In the genomic region with DNA sequence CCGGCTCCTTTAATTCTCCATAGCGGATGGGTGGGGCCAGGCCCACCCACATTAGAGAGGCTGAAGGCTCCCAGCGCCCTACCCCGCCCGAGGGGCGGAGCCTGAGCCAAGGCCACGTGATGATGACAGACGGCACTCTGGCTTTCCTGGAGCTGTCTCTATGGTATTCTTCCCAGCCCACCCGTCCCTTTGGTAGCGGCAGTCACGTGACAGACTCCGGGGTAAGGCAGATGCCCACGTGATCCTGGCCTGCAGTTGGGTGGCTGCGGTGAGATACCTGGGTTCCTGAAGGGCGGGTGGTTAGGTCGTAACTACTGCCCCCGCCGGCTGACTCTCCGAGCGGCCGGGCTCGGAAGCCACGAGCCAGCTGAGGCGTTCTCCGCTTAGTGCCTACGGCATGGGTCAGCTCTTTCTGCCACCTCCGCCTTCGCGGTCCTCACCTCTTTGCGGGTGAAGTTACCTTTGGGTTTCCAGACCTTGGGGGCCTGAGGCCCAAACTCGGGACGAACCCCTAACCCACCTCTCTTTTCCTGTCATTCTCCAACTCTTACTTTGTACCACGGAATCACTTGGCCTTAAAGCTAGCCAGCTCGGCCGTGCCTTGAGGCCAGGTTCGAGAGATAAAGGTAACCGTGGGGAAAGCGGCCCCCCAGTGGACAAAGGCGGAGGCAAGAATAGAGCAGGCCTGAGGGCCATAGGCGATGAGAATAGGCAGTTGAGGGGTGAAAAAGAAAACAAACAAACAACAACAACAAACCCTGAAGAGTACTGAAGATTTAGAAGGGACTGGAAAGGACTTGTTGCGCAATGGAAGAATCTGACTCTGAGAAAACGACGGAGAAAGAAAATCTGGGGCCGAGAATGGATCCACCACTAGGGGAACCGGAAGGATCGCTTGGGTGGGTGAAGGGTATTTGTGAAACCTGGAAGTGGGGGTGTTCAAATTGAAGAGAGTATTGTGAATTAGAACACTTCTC, we compare ENCODE assay signal across 1 cellular context.
TF ChIP-seq lines count a peak whose summit lies in the region.

A gene with protein sequence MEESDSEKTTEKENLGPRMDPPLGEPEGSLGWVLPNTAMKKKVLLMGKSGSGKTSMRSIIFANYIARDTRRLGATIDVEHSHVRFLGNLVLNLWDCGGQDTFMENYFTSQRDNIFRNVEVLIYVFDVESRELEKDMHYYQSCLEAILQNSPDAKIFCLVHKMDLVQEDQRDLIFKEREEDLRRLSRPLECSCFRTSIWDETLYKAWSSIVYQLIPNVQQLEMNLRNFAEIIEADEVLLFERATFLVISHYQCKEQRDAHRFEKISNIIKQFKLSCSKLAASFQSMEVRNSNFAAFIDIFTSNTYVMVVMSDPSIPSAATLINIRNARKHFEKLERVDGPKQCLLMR (plus strand): TSS at position 229 of the 977 bp plus-strand sequence. CDS start 579 bp downstream, at position 808.

TF ChIP-seq in HepG2, 621 proteins besides CTCF, POLR2A, EP300 and RAD21 (continued from another document and continues in another):
- TF ChIP-seq, protein P1, sequence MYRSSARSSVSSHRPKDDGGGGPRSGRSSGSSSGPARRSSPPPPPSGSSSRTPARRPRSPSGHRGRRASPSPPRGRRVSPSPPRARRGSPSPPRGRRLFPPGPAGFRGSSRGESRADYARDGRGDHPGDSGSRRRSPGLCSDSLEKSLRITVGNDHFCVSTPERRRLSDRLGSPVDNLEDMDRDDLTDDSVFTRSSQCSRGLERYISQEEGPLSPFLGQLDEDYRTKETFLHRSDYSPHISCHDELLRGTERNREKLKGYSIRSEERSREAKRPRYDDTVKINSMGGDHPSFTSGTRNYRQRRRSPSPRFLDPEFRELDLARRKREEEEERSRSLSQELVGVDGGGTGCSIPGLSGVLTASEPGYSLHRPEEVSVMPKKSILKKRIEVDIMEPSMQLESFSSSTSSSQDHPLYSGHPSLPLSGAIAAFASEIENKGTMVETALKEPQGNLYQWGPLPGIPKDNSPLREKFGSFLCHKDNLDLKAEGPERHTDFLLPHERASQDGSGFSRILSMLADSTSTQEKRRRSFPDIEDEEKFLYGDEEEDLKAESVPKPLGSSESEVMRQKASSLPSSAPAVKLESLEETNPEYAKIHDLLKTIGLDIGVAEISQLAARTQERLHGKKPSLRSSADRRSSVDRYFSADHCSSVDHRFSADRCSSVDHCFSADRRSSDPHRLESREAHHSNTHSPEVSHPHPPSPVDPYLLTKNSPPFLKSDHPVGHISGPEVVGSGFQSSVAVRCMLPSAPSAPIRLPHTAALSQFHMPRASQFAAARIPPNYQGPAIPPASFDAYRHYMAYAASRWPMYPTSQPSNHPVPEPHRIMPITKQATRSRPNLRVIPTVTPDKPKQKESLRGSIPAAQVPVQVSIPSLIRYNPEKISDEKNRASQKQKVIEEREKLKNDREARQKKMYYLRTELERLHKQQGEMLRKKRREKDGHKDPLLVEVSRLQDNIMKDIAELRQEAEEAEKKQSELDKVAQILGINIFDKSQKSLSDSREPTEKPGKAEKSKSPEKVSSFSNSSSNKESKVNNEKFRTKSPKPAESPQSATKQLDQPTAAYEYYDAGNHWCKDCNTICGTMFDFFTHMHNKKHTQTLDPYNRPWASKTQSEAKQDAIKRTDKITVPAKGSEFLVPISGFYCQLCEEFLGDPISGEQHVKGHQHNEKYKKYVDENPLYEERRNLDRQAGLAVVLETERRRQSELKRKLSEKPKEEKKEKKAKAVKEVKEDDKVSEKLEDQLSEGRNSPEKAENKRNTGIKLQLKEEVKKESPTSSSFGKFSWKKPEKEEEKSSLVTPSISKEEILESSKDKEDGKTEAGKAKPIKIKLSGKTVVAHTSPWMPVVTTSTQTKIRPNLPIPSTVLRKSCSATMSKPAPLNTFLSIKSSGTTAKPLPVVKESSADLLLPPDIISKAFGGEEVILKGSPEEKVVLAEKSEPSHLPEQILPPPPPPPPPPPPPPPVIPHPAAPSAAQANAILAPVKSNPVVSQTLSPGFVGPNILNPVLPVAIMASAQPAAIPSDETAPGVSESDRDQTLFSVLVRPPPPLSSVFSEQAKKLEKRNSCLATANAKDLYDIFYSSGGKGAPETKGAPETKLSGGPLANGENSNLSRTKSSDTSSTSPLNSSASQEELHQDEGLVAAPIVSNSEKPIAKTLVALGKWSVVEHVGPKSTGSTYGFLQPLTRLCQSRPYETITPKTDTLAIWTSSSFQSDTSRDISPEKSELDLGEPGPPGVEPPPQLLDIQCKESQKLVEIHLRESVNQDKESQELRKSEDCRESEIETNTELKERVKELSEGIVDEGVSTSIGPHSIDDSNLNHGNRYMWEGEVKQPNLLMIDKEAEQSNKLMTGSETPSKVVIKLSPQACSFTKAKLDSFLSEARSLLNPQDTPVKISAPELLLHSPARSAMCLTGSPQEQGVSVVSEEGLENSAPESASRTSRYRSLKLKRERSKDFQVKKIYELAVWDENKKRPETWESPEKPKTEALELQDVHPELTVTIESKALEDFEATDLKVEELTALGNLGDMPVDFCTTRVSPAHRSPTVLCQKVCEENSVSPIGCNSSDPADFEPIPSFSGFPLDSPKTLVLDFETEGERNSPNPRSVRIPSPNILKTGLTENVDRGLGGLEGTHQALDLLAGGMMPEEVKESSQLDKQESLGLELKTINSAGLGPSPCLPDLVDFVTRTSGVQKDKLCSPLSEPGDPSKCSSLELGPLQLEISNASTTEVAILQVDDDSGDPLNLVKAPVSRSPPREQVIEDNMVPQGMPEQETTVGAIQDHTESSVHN (CRISPR knock-in tag; IDR thresholded peaks at IDR 0.05), result no peak
- peak; percentile 70 for TF ChIP-seq POLR2G (IDR thresholded peaks at IDR 0.05; ENCODE audit: low read depth, low read length)
- TF ChIP-seq ISX (CRISPR knock-in tag; conservative IDR thresholded peaks at IDR 0.05), result no peak
- peak; percentile 31 for TF ChIP-seq YY1 (IDR thresholded peaks at IDR 0.05; ENCODE audit: insufficient read depth, insufficient replicate concordance, low read depth, low read length)
- TF ChIP-seq, protein P2, sequence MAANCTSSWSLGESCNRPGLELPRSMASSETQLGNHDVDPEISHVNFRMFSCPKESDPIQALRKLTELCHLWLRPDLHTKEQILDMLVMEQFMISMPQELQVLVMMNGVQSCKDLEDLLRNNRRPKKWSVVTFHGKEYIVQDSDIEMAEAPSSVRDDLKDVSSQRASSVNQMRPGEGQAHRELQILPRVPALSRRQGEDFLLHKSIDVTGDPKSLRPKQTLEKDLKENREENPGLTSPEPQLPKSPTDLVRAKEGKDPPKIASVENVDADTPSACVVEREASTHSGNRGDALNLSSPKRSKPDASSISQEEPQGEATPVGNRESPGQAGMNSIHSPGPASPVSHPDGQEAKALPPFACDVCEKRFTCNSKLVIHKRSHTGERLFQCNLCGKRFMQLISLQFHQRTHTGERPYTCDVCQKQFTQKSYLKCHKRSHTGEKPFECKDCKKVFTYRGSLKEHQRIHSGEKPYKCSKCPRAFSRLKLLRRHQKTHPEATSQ (CRISPR knock-in tag; IDR thresholded peaks at IDR 0.05; ENCODE audit: borderline replicate concordance), result no peak
- TF ChIP-seq, protein P3, sequence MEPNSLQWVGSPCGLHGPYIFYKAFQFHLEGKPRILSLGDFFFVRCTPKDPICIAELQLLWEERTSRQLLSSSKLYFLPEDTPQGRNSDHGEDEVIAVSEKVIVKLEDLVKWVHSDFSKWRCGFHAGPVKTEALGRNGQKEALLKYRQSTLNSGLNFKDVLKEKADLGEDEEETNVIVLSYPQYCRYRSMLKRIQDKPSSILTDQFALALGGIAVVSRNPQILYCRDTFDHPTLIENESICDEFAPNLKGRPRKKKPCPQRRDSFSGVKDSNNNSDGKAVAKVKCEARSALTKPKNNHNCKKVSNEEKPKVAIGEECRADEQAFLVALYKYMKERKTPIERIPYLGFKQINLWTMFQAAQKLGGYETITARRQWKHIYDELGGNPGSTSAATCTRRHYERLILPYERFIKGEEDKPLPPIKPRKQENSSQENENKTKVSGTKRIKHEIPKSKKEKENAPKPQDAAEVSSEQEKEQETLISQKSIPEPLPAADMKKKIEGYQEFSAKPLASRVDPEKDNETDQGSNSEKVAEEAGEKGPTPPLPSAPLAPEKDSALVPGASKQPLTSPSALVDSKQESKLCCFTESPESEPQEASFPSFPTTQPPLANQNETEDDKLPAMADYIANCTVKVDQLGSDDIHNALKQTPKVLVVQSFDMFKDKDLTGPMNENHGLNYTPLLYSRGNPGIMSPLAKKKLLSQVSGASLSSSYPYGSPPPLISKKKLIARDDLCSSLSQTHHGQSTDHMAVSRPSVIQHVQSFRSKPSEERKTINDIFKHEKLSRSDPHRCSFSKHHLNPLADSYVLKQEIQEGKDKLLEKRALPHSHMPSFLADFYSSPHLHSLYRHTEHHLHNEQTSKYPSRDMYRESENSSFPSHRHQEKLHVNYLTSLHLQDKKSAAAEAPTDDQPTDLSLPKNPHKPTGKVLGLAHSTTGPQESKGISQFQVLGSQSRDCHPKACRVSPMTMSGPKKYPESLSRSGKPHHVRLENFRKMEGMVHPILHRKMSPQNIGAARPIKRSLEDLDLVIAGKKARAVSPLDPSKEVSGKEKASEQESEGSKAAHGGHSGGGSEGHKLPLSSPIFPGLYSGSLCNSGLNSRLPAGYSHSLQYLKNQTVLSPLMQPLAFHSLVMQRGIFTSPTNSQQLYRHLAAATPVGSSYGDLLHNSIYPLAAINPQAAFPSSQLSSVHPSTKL (CRISPR knock-in tag; IDR thresholded peaks at IDR 0.05), result 0 out of 2 replicates have a peak, but pooled peaks have one; percentile 8
- TF ChIP-seq, protein P4, sequence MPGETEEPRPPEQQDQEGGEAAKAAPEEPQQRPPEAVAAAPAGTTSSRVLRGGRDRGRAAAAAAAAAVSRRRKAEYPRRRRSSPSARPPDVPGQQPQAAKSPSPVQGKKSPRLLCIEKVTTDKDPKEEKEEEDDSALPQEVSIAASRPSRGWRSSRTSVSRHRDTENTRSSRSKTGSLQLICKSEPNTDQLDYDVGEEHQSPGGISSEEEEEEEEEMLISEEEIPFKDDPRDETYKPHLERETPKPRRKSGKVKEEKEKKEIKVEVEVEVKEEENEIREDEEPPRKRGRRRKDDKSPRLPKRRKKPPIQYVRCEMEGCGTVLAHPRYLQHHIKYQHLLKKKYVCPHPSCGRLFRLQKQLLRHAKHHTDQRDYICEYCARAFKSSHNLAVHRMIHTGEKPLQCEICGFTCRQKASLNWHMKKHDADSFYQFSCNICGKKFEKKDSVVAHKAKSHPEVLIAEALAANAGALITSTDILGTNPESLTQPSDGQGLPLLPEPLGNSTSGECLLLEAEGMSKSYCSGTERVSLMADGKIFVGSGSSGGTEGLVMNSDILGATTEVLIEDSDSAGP (CRISPR knock-in tag; IDR thresholded peaks at IDR 0.05; ENCODE audit: borderline replicate concordance), result peak; percentile 99
- TF ChIP-seq ZNF598 (CRISPR knock-in tag; IDR thresholded peaks at IDR 0.05; ENCODE audit: borderline replicate concordance), result no peak
- no peak for TF ChIP-seq ZNF816 (CRISPR knock-in tag; IDR thresholded peaks at IDR 0.05; ENCODE audit: borderline replicate concordance)
- no peak for TF ChIP-seq IKZF1 (IDR thresholded peaks at IDR 0.05)
- no peak for TF ChIP-seq DNMT3B (CRISPR knock-in tag; conservative IDR thresholded peaks at IDR 0.05)
- TF ChIP-seq SOX6 (IDR thresholded peaks at IDR 0.05), result no peak
- 0 out of 2 replicates have a peak, but pooled peaks have one; percentile 28 for TF ChIP-seq SOX6 (CRISPR knock-in tag; IDR thresholded peaks at IDR 0.05)
- TF ChIP-seq, protein P5, sequence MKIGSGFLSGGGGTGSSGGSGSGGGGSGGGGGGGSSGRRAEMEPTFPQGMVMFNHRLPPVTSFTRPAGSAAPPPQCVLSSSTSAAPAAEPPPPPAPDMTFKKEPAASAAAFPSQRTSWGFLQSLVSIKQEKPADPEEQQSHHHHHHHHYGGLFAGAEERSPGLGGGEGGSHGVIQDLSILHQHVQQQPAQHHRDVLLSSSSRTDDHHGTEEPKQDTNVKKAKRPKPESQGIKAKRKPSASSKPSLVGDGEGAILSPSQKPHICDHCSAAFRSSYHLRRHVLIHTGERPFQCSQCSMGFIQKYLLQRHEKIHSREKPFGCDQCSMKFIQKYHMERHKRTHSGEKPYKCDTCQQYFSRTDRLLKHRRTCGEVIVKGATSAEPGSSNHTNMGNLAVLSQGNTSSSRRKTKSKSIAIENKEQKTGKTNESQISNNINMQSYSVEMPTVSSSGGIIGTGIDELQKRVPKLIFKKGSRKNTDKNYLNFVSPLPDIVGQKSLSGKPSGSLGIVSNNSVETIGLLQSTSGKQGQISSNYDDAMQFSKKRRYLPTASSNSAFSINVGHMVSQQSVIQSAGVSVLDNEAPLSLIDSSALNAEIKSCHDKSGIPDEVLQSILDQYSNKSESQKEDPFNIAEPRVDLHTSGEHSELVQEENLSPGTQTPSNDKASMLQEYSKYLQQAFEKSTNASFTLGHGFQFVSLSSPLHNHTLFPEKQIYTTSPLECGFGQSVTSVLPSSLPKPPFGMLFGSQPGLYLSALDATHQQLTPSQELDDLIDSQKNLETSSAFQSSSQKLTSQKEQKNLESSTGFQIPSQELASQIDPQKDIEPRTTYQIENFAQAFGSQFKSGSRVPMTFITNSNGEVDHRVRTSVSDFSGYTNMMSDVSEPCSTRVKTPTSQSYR (CRISPR knock-in tag; IDR thresholded peaks at IDR 0.05; ENCODE audit: borderline replicate concordance), result no peak
- no peak for TF ChIP-seq WIZ (CRISPR knock-in tag; IDR thresholded peaks at IDR 0.05)
- TF ChIP-seq HMG20A (CRISPR knock-in tag; IDR thresholded peaks at IDR 0.05; ENCODE audit: borderline replicate concordance), result no peak
- TF ChIP-seq, protein P6, sequence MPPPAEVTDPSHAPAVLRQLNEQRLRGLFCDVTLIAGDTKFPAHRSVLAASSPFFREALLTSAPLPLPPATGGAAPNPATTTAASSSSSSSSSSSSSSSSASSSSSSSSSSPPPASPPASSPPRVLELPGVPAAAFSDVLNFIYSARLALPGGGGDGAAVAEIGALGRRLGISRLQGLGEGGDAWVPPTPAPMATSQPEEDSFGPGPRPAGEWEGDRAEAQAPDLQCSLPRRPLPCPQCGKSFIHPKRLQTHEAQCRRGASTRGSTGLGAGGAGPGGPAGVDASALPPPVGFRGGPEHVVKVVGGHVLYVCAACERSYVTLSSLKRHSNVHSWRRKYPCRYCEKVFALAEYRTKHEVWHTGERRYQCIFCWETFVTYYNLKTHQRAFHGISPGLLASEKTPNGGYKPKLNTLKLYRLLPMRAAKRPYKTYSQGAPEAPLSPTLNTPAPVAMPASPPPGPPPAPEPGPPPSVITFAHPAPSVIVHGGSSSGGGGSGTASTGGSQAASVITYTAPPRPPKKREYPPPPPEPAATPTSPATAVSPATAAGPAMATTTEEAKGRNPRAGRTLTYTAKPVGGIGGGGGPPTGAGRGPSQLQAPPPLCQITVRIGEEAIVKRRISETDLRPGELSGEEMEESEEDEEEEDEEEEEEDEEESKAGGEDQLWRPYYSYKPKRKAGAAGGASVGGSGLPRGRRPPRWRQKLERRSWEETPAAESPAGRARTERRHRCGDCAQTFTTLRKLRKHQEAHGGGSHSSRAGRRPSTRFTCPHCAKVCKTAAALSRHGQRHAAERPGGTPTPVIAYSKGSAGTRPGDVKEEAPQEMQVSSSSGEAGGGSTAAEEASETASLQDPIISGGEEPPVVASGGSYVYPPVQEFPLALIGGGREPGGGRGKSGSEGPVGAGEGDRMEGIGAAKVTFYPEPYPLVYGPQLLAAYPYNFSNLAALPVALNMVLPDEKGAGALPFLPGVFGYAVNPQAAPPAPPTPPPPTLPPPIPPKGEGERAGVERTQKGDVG (CRISPR knock-in tag; IDR thresholded peaks at IDR 0.05; ENCODE audit: borderline replicate concordance), result no peak
- TF ChIP-seq ZNF772 (CRISPR knock-in tag; IDR thresholded peaks at IDR 0.05), result 0 out of 2 replicates have a peak, but pooled peaks have one; percentile 43
- no peak for TF ChIP-seq NFRKB (IDR thresholded peaks at IDR 0.05)
- no peak for TF ChIP-seq TCF7 (IDR thresholded peaks at IDR 0.05; ENCODE audit: low read depth)
- TF ChIP-seq XRCC5 (optimal IDR thresholded peaks at IDR 0.05; ENCODE audit: low read length), result peak; percentile 45
